16 cellular contexts compared by ENCODE assay signal in genomic region chr14:74326369-74327152, GRCh38. TPM values are rescaled to one million over a fixed set of nuclear protein-coding genes. Genes with fewer than 3 reads are reported as not detected.
DNase-seq lines count a peak whose midpoint lies in the region; ATAC-seq and TF ChIP-seq lines count a peak whose summit lies in the region.
"Had no signal": no experiment of that assay in that cellular context is flagged by ENCODE, and none has a peak within 500 bp of the region (broad histone marks: within the 10 kb centered on the region; RNA-seq: fewer than 3 reads in every experiment).

No MANE protein-coding gene starts in this region.

- H3K4me3 ChIP-seq in BE2C (ENCODE audit: low read depth, low read length) (no peak overlapping the region), SJCRH30 (no peak overlapping the region)
- H3K4me3 ChIP-seq: dorsolateral prefrontal cortex had no signal

- H3K9me3 ChIP-seq in BE2C (no peaks in the 10 kb centered on the region), SJCRH30 (replicated peaks) (no peaks in the 10 kb centered on the region)

- peak overlapping the region; percentile 34 for H3K27ac ChIP-seq in SJCRH30
- H3K27ac ChIP-seq: dorsolateral prefrontal cortex, foreskin keratinocyte had no signal

- H3K36me3 ChIP-seq in BE2C = no peaks in the 10 kb centered on the region
- H3K36me3 ChIP-seq in SJCRH30 = no peaks in the 10 kb centered on the region

- no peaks in the 10 kb centered on the region for H3K27me3 ChIP-seq in BE2C
- H3K27me3 ChIP-seq in SJCRH30 = no peaks in the 10 kb centered on the region
- H3K27me3 ChIP-seq: dorsolateral prefrontal cortex had no signal

- DNase-seq in BE2C (peak; percentile 29), NCI-H128 (lab: John Stamatoyannopoulos, UW; ENCODE audit: unreplicated experiment) (peak; percentile 10), SJCRH30 (peak; percentile 92 to 95), iPS-NIHi7 (ENCODE audit: extremely low spot score) (peak; percentile 91), anterior cingulate cortex (lab: John Stamatoyannopoulos, UW) (no peak), activated gamma-delta T cell (lab: John Stamatoyannopoulos, UW) (no peak), DMS153 treated with DMSO at 0.1 percent for 48 hours (lab: John Stamatoyannopoulos, UW; ENCODE audit: unreplicated experiment) (no peak)
- DNase-seq: DMS153, dorsolateral prefrontal cortex, foreskin keratinocyte, HCEC 1CT, left colon had no signal

- H3K4me1 ChIP-seq in BE2C (no peaks in the 10 kb centered on the region), SJCRH30 (peaks cover 12% of the 10 kb centered on the region)
- H3K4me1 ChIP-seq: foreskin keratinocyte had no signal

- TF ChIP-seq CTCF in BE2C (IDR thresholded peaks at IDR 0.05; ENCODE audit: low read depth, low read length) = no peak

- ATAC-seq in HG02852 (IDR thresholded peaks at IDR 0.05; ENCODE audit: unreplicated experiment) = no peak
- ATAC-seq: foreskin keratinocyte, left colon had no signal

RNA-seq across cellular contexts. Expression of gene VRTN, which starts 21.7 kb away (rescaled TPM):
- not detected for polyA plus RNA-seq in BE2C (2012; ENCODE audit: insufficient read depth, insufficient read length, low read depth)
- not detected in 2 replicates for total RNA-seq in SJCRH30 (2014; rRNA removed; shearing (Covaris generic))
- total RNA-seq: dorsolateral prefrontal cortex, foreskin keratinocyte, left colon, omental fat pad had no signal
- polyA plus RNA-seq: adipose tissue, AG04450, foreskin keratinocyte had no signal

RNA-seq across cellular contexts. Expression of gene ABCD4, which starts 23.8 kb away (rescaled TPM):
- 59.7 TPM for polyA plus RNA-seq in BE2C (2012; ENCODE audit: insufficient read depth, insufficient read length, low read depth)
- 26.3 and 30.6 TPM in 2 replicates for total RNA-seq in SJCRH30 (2014; rRNA removed; shearing (Covaris generic))

Comparison
In these comparisons a context has a peak if more than half of its experiments do, and no peak if none do; other contexts are left out.
1. DNase-seq: peak in BE2C (single experiment), NCI-H128 (single experiment), SJCRH30 (2 of 2) and iPS-NIHi7 (single experiment); none in anterior cingulate cortex (0 of 58), activated gamma-delta T cell (single experiment) and DMS153 treated with DMSO at 0.1 percent for 48 hours (single experiment).